22 cellular contexts compared by ENCODE assay signal in the genomic region with DNA sequence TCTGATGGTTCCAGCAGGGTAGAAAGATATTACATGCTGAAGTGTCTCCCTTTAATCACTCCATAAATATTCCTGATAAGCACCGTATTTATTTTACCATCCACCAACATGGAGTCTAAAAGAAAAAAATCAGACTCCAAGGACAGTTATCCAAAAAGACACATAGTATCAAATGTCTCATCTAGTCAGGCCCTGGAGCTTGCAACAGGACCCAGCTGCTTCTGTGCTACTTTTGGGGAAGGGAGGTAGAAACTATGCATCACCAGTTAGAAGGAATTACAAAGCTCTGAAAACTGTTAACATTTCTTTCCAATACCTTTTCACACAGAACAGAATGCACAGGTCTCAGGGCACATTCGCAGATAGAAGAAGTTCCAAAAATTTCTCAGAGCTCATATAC.
DNase-seq lines count a peak whose midpoint lies in the region; ATAC-seq and TF ChIP-seq lines count a peak whose summit lies in the region.
"Had no signal": no experiment of that assay in that cellular context is flagged by ENCODE, and none has a peak within 500 bp of the region (broad histone marks: within the 10 kb centered on the region; RNA-seq: fewer than 3 reads in every experiment).

No MANE protein-coding gene starts in this region.

- intact Hi-C loops in lower lobe of right lung (cut with DNase I): no loop called here
- intact Hi-C loops in Calu3 (cut with micrococcal nuclease; ENCODE audit: unreplicated experiment): no loop called here

- CTCF ChIA-PET in Calu3 (lab: Charles Lee): no interaction called here

- no peak for TF ChIP-seq POLR2A in suprapubic skin (IDR thresholded peaks at IDR 0.05)

- BruUV-seq in Calu3 (replicated peaks; lab: Mats Ljungman, UMichigan): no TSS peak

- no peak overlapping the region for H3K27ac Mint-ChIP-seq in Calu3 (ENCODE audit: unreplicated experiment)
- H3K27ac Mint-ChIP-seq: activated CD4-positive, alpha-beta memory T cell treated with anti-CD3 and anti-CD28 coated beads, Interleukin-2, amount 10 ng/mL, durations not matched to agents 7 days and 5 days; activated naive CD4-positive, alpha-beta T cell treated with anti-CD3 and anti-CD28 coated beads, Interleukin-2, amount 50 U/mL, for 24 hours; activated T-cell treated with anti-CD3 and anti-CD28 coated beads, Interleukin-2, amount 50 U/mL, for 24 hours; B cell; mesothelial cell of epicardium; stimulated activated naive CD8-positive, alpha-beta T cell treated with anti-CD3 and anti-CD28 coated beads, Interleukin-15, Interleukin-2, amounts not matched to agents 100 ng/mL and 50 ng/mL, for 24 hours; T-helper 1 cell treated with Interleukin-12 subunit alpha and Interleukin-12 subunit beta and Interleukin-4 antibody, amounts not matched to agents 30 μg/mL and 1 μg/mL, for 36 hours had no signal

- no peaks in the 10 kb centered on the region for H3K36me3 ChIP-seq in lower lobe of right lung
- H3K36me3 ChIP-seq in suprapubic skin: no peaks in the 10 kb centered on the region
- H3K36me3 ChIP-seq: breast epithelium, WERI-Rb-1 had no signal

- H3K4me3 Mint-ChIP-seq in Calu3 (ENCODE audit: low read depth, unreplicated experiment): no peak overlapping the region
- H3K4me3 Mint-ChIP-seq: activated CD4-positive, alpha-beta memory T cell treated with anti-CD3 and anti-CD28 coated beads, Interleukin-2, amount 10 ng/mL, durations not matched to agents 7 days and 5 days; activated naive CD4-positive, alpha-beta T cell treated with anti-CD3 and anti-CD28 coated beads, Interleukin-2, amount 50 U/mL, for 24 hours; activated T-cell treated with anti-CD3 and anti-CD28 coated beads, Interleukin-2, amount 50 U/mL, for 24 hours; B cell; mesothelial cell of epicardium; neural crest cell; stimulated activated naive CD8-positive, alpha-beta T cell treated with anti-CD3 and anti-CD28 coated beads, Interleukin-15, Interleukin-2, amounts not matched to agents 100 ng/mL and 50 ng/mL, for 24 hours; T-helper 1 cell treated with Interleukin-12 subunit alpha and Interleukin-12 subunit beta and Interleukin-4 antibody, amounts not matched to agents 30 μg/mL and 1 μg/mL, for 36 hours had no signal

- H3K4me3 ChIP-seq in choroid plexus epithelial cell (ENCODE audit: low read depth, low read length) (no peak overlapping the region), lower lobe of right lung (no peak overlapping the region), suprapubic skin (no peak overlapping the region)
- H3K4me3 ChIP-seq: breast epithelium had no signal

- DNase-seq in MV-4-11 (lab: John Stamatoyannopoulos, UW) (peak; percentile 40), choroid plexus epithelial cell (ENCODE audit: low read depth) (peak; percentile 19), lower lobe of right lung (no peak), suprapubic skin (ENCODE audit: low spot score in 2 of 2) (no peak), Calu3 (no peak), HuH-7 (ENCODE audit: low spot score) (no peak)
- DNase-seq: activated CD4-positive, alpha-beta memory T cell treated with anti-CD3 and anti-CD28 coated beads, Interleukin-2, amount 10 ng/mL, durations not matched to agents 7 days and 5 days; activated T-cell treated with anti-CD3 and anti-CD28 coated beads, Interleukin-2, amount 50 U/mL, for 24 hours; erythroblast; H7; NCI-H2029; NCI-H446; SHP77; WERI-Rb-1 had no signal

- H3K27me3 Mint-ChIP-seq in Calu3 (ENCODE audit: unreplicated experiment): no peaks in the 10 kb centered on the region

- H3K4me1 ChIP-seq in lower lobe of right lung (no peaks in the 10 kb centered on the region), suprapubic skin (peaks cover 8% of the 10 kb centered on the region)
- H3K4me1 ChIP-seq: breast epithelium had no signal

- 77% methylated on average over 2 of the region's 2 CpGs for WGBS in suprapubic skin

- H3K36me3 Mint-ChIP-seq in Calu3 (ENCODE audit: insufficient read depth, unreplicated experiment): no peaks in the 10 kb centered on the region
- H3K36me3 Mint-ChIP-seq: activated naive CD4-positive, alpha-beta T cell treated with anti-CD3 and anti-CD28 coated beads, Interleukin-2, amount 50 U/mL, for 24 hours; mesothelial cell of epicardium had no signal

- H3K27me3 ChIP-seq in lower lobe of right lung (ENCODE audit: low read depth): no peaks in the 10 kb centered on the region
- H3K27me3 ChIP-seq in suprapubic skin: no peaks in the 10 kb centered on the region
- H3K27me3 ChIP-seq: breast epithelium had no signal

- H3K9me3 ChIP-seq in lower lobe of right lung (no peaks in the 10 kb centered on the region), suprapubic skin (no peaks in the 10 kb centered on the region)
- H3K9me3 ChIP-seq: breast epithelium had no signal

- ATAC-seq in lower lobe of right lung (no peak), HG02938 (IDR thresholded peaks at IDR 0.05; ENCODE audit: unreplicated experiment) (no peak)

- TF ChIP-seq CTCF in choroid plexus epithelial cell (conservative IDR thresholded peaks at IDR 0.05; ENCODE audit: low read depth, low read length): no peak
- TF ChIP-seq CTCF in lower lobe of right lung (IDR thresholded peaks at IDR 0.05): no peak
- no peak for TF ChIP-seq CTCF in suprapubic skin (IDR thresholded peaks at IDR 0.05)
- TF ChIP-seq CTCF in Calu3 (IDR thresholded peaks at IDR 0.05; ENCODE audit: unreplicated experiment): no peak

- no peaks in the 10 kb centered on the region for H3K9me3 Mint-ChIP-seq in Calu3 (ENCODE audit: low read depth, unreplicated experiment)
- H3K9me3 Mint-ChIP-seq: activated CD4-positive, alpha-beta memory T cell treated with anti-CD3 and anti-CD28 coated beads, Interleukin-2, amount 10 ng/mL, durations not matched to agents 7 days and 5 days; neural crest cell; stimulated activated naive CD8-positive, alpha-beta T cell treated with anti-CD3 and anti-CD28 coated beads, Interleukin-15, Interleukin-2, amounts not matched to agents 100 ng/mL and 50 ng/mL, for 24 hours; T-helper 1 cell treated with Interleukin-12 subunit alpha and Interleukin-12 subunit beta and Interleukin-4 antibody, amounts not matched to agents 30 μg/mL and 1 μg/mL, for 36 hours had no signal

- H3K27ac ChIP-seq in lower lobe of right lung: peak overlapping the region; percentile 14
- H3K27ac ChIP-seq in suprapubic skin: peak overlapping the region; percentile 59
- H3K27ac ChIP-seq: WERI-Rb-1 had no signal

- TF ChIP-seq EP300 in suprapubic skin (IDR thresholded peaks at IDR 0.05): no peak

- H3K4me1 Mint-ChIP-seq in Calu3 (ENCODE audit: low read depth, unreplicated experiment): peaks cover 9% of the 10 kb centered on the region
- H3K4me1 Mint-ChIP-seq: activated CD4-positive, alpha-beta memory T cell treated with anti-CD3 and anti-CD28 coated beads, Interleukin-2, amount 10 ng/mL, durations not matched to agents 7 days and 5 days; activated naive CD4-positive, alpha-beta T cell treated with anti-CD3 and anti-CD28 coated beads, Interleukin-2, amount 50 U/mL, for 24 hours had no signal

Comparison
In these comparisons a context has a peak if more than half of its experiments do, and no peak if none do; other contexts are left out.
1. DNase-seq: peak in MV-4-11 (single experiment) and choroid plexus epithelial cell (single experiment); none in lower lobe of right lung (single experiment), suprapubic skin (0 of 2), Calu3 (single experiment) and HuH-7 (single experiment).